In the genomic region with DNA sequence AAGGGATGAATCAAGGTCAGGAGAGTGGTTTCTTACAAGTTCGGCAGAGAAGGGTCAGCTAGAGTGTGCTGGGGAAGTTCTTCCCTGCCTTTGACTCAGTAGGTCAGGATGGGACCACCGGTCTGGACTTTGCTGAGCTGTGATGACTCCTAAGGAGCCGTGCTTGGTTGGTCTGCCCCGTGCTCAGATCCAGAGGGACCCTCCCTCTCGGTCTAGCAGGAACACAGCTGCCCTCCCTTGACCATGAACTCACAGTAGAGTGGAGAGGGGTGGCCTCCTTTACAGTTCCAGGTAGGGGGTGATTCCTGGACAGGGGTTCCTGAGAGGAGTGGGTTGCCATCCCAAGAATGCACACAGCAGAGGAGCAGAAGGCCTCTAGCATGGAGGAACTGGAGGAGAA, we compare ENCODE assay signal across 2 cellular contexts.
TF ChIP-seq lines count a peak whose summit lies in the region.

No MANE protein-coding gene starts in this region.

TF ChIP-seq in SK-N-SH, 30 proteins besides CTCF, POLR2A, EP300 and RAD21 (continued from another document):
- TF ChIP-seq, protein P1, sequence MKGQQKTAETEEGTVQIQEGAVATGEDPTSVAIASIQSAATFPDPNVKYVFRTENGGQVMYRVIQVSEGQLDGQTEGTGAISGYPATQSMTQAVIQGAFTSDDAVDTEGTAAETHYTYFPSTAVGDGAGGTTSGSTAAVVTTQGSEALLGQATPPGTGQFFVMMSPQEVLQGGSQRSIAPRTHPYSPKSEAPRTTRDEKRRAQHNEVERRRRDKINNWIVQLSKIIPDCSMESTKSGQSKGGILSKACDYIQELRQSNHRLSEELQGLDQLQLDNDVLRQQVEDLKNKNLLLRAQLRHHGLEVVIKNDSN (IDR thresholded peaks at IDR 0.05; ENCODE audit: borderline replicate concordance, low read depth) = no peak
- TF ChIP-seq NFIC (IDR thresholded peaks at IDR 0.05; ENCODE audit: borderline replicate concordance) (no peak), SMC3 (IDR thresholded peaks at IDR 0.05; ENCODE audit: low read depth, low read length) (no peak)
TF ChIP-seq in SK-N-SH: peak in this region for 0.

TF ChIP-seq in SK-N-SH treated with all-trans-retinoic acid at 6 μM for 48 hours, 23 proteins besides CTCF, POLR2A, EP300 and RAD21 (continued from another document):
- TF ChIP-seq, protein P2, sequence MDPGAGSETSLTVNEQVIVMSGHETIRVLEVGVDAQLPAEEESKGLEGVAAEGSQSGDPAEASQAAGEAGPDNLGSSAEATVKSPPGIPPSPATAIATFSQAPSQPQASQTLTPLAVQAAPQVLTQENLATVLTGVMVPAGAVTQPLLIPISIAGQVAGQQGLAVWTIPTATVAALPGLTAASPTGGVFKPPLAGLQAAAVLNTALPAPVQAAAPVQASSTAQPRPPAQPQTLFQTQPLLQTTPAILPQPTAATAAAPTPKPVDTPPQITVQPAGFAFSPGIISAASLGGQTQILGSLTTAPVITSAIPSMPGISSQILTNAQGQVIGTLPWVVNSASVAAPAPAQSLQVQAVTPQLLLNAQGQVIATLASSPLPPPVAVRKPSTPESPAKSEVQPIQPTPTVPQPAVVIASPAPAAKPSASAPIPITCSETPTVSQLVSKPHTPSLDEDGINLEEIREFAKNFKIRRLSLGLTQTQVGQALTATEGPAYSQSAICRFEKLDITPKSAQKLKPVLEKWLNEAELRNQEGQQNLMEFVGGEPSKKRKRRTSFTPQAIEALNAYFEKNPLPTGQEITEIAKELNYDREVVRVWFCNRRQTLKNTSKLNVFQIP (CRISPR knock-in tag; IDR thresholded peaks at IDR 0.05; ENCODE audit: borderline replicate concordance, low read depth) = no peak
- TF ChIP-seq ISL1 (CRISPR knock-in tag; IDR thresholded peaks at IDR 0.05) = no peak
- TF ChIP-seq ESRRG (CRISPR knock-in tag; IDR thresholded peaks at IDR 0.05) = no peak
- no peak for TF ChIP-seq OSR1 (CRISPR knock-in tag; IDR thresholded peaks at IDR 0.05)
- TF ChIP-seq, protein P3, sequence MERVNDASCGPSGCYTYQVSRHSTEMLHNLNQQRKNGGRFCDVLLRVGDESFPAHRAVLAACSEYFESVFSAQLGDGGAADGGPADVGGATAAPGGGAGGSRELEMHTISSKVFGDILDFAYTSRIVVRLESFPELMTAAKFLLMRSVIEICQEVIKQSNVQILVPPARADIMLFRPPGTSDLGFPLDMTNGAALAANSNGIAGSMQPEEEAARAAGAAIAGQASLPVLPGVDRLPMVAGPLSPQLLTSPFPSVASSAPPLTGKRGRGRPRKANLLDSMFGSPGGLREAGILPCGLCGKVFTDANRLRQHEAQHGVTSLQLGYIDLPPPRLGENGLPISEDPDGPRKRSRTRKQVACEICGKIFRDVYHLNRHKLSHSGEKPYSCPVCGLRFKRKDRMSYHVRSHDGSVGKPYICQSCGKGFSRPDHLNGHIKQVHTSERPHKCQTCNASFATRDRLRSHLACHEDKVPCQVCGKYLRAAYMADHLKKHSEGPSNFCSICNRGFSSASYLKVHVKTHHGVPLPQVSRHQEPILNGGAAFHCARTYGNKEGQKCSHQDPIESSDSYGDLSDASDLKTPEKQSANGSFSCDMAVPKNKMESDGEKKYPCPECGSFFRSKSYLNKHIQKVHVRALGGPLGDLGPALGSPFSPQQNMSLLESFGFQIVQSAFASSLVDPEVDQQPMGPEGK (CRISPR knock-in tag; IDR thresholded peaks at IDR 0.05; ENCODE audit: borderline replicate concordance) = no peak
- no peak for TF ChIP-seq SNAI2 (CRISPR knock-in tag; IDR thresholded peaks at IDR 0.05)
- no peak for TF ChIP-seq RARB (CRISPR knock-in tag; IDR thresholded peaks at IDR 0.05)
- TF ChIP-seq ZNF70 (CRISPR knock-in tag; IDR thresholded peaks at IDR 0.05) = no peak
- TF ChIP-seq, protein P4, sequence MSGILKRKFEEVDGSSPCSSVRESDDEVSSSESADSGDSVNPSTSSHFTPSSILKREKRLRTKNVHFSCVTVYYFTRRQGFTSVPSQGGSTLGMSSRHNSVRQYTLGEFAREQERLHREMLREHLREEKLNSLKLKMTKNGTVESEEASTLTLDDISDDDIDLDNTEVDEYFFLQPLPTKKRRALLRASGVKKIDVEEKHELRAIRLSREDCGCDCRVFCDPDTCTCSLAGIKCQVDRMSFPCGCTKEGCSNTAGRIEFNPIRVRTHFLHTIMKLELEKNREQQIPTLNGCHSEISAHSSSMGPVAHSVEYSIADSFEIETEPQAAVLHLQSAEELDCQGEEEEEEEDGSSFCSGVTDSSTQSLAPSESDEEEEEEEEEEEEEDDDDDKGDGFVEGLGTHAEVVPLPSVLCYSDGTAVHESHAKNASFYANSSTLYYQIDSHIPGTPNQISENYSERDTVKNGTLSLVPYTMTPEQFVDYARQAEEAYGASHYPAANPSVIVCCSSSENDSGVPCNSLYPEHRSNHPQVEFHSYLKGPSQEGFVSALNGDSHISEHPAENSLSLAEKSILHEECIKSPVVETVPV (CRISPR knock-in tag; IDR thresholded peaks at IDR 0.05) = no peak
